Comparison of ENCODE assay signal across 8 cellular contexts in the genomic region with DNA sequence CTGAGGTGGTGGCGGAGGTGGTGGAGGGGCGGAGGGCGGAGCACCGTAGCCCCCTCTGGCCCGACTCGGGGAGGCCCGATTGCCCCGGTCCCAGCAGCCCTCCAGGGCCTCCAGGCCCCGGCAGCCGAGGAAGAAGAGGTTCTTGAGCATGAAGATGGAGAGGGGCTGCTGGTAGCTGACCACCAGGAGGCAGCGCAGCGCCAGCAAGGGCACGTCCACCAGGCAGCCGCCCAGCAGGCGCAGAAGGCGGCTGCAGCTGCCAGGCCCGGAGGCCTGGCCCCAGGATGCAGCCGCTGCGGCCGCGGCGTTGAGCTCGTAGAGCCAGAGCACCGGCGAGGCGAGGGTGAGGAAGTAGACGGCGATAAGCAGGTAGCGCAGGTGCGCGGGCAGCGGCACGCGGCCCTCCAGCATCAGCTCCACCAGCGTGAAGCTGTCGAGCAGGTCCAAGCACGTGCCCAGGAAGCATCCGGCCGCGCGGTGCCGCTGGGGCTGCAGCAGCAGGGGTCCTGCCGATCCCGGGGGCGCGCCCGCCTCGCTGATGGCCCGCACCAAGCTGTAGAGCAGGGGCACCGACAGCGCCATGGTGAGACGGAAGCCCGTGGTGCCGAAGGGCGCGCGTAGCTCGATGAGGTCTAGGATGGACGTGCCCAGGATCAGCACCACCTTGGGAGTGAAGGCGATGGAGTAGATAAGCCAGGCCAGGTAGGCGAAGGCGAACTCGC. TPM values are rescaled to one million over a fixed set of nuclear protein-coding genes. Genes with fewer than 3 reads are reported as not detected.
DNase-seq lines count a peak whose midpoint lies in the region; ATAC-seq and TF ChIP-seq lines count a peak whose summit lies in the region.

No MANE protein-coding gene starts in this region.

- H3K9me3 ChIP-seq in adrenal gland (replicated peaks in 1 of 3) (no peaks in the 10 kb centered on the region), upper lobe of right lung (no peaks in the 10 kb centered on the region)

- TF ChIP-seq CTCF in adrenal gland (IDR thresholded peaks at IDR 0.05) (peak in 5 of 6 experiments; percentile 15 to 52 (median 33)), kidney epithelial cell (IDR thresholded peaks at IDR 0.05; ENCODE audit: insufficient read depth, low read length, poor library complexity, severe bottlenecking) (peak; percentile 11), upper lobe of right lung (IDR thresholded peaks at IDR 0.05) (peak; percentile 30)

- H3K36me3 ChIP-seq in adrenal gland (replicated peaks in 1 of 2) (no peaks in the 10 kb centered on the region), kidney epithelial cell (ENCODE audit: control insufficient read depth, insufficient read depth, low read length) (no peaks in the 10 kb centered on the region), upper lobe of right lung (no peaks in the 10 kb centered on the region)

- ATAC-seq in upper lobe of right lung (peak; percentile 7), GM19455 (IDR thresholded peaks at IDR 0.05; ENCODE audit: unreplicated experiment) (no peak), GM18870 (IDR thresholded peaks at IDR 0.05; ENCODE audit: unreplicated experiment) (no peak)

- peak; percentile 29 for DNase-seq in stimulated activated CD4-positive, alpha-beta T cell treated with anti-CD3 and anti-CD28 coated beads, Interleukin-1b, Interleukin-23, amount 100 ng/mL, for 48 hours
- no peak for DNase-seq in stimulated activated CD4-positive, alpha-beta T cell treated with anti-CD3 and anti-CD28 coated beads, Interleukin-4, amount 100 ng/mL, for 24 hours
- DNase-seq in adrenal gland (peak in 3 of 7 donors; percentile 44 to 54 (median 45)), kidney epithelial cell (ENCODE audit: low read depth) (no peak), upper lobe of right lung (no peak), 8988T (no peak)

- intact Hi-C loops in adrenal gland (cut with DNase I): loop anchor here in 1 of 2 donors (5.0 kb wide), 1 partner anchor 43 kb away; no protein-coding TSS in a partner anchor
- intact Hi-C loops in upper lobe of right lung (cut with DNase I): no loop called here

- H3K4me1 ChIP-seq in adrenal gland (replicated peaks in 1 of 2) (peaks cover 7 to 10% of the 10 kb centered on the region in 2 donors), upper lobe of right lung (peaks cover 21% of the 10 kb centered on the region)

- H3K27ac ChIP-seq in adrenal gland: no peak overlapping the region
- no peak overlapping the region for H3K27ac ChIP-seq in upper lobe of right lung

- H3K27me3 ChIP-seq in adrenal gland: peaks cover 6% of the 10 kb centered on the region
- peaks cover 29% of the 10 kb centered on the region for H3K27me3 ChIP-seq in kidney epithelial cell (ENCODE audit: control insufficient read depth, insufficient read depth, low read length)
- H3K27me3 ChIP-seq in upper lobe of right lung: peaks cover 33% of the 10 kb centered on the region

- WGBS in adrenal gland, 4 donors: 20 to 30% (median 24%) methylated on average over 3 to 63 of the region's 63 CpGs

- H3K4me3 ChIP-seq in adrenal gland (peak overlapping the region in 1 of 4 donors; percentile 19), kidney epithelial cell (ENCODE audit: low read depth, low read length) (no peak overlapping the region), upper lobe of right lung (no peak overlapping the region)

- TF ChIP-seq POLR2A in adrenal gland (IDR thresholded peaks at IDR 0.05): no peak

RNA-seq across cellular contexts. Expression of a gene that starts 1.5 kb away (rescaled TPM):
- total RNA-seq in adrenal gland: 1 to 10 TPM in 6 of 8 donors, under 1 TPM in 2; 0.60 to 2.3 (median 1.4) TPM
- under 1 TPM; 0.24 to 0.79 (median 0.30) TPM for polyA plus RNA-seq in adrenal gland
- total RNA-seq in kidney epithelial cell: 1.5 and 2.5 TPM in 2 replicates
- total RNA-seq in upper lobe of right lung: 2.1 TPM

RNA-seq across cellular contexts. Expression of a gene that starts 34.8 kb away (rescaled TPM):
- total RNA-seq in adrenal gland (10 to 100 TPM; 15.5 to 31.8 (median 25.3) TPM), kidney epithelial cell (10.5 and 11.7 TPM in 2 replicates), upper lobe of right lung (49.8 TPM)
- 1 to 10 TPM; 7.2 to 9.0 (median 7.9) TPM for polyA plus RNA-seq in adrenal gland

RNA-seq across cellular contexts. Expression of a gene that starts 39.4 kb away (rescaled TPM):
- total RNA-seq in adrenal gland: 10 to 100 TPM; 42.6 to 60.8 (median 48.4) TPM
- 10 to 100 TPM; 21.9 to 26.5 (median 23.6) TPM for polyA plus RNA-seq in adrenal gland
- total RNA-seq in kidney epithelial cell: 44.7 and 62.2 TPM in 2 replicates
- total RNA-seq in upper lobe of right lung: 22.7 TPM
